8 cellular contexts compared by ENCODE assay signal in the genomic region with DNA sequence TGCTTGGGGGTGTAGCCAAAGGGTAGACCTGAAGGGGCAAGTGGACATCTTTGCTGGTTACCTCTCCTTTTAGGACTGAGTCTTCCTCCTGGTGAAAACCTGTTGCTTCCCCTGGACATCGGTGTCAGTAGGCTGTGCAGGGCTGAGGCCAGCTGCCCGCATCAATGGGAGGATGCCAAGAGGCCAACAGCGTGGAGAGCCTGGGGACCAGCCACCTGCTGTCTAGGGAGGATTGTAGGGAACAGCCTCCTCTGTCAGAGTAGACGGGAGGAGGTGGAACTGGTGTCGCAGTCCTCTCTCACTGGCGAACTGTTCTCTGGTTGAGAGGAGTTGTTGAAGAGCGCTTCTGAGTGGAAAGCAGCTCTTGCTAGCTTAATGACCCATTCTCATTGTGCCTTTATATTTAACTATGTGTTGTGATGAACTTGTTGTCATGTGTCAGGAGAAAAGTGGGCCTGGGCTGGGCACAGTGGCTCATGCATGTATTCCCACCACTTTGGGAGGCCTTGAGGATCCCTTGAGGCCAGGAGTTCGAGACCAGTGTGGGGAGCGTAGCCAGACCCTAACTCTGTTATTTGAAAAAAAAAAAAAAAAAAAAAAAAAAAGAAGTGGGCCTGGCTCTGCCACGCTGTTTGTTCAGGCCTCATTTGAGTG. TPM values are rescaled to one million over a fixed set of nuclear protein-coding genes. Genes with fewer than 3 reads are reported as not detected.
DNase-seq lines count a peak whose midpoint lies in the region; ATAC-seq and TF ChIP-seq lines count a peak whose summit lies in the region.
"Had no signal": no experiment of that assay in that cellular context is flagged by ENCODE, and none has a peak within 500 bp of the region (broad histone marks: within the 10 kb centered on the region; RNA-seq: fewer than 3 reads in every experiment).

No MANE protein-coding gene starts in this region.

- H3K27ac ChIP-seq in IMR-90 (ENCODE audit: insufficient read depth, low read length), result no peak overlapping the region
- no peak overlapping the region for H3K27ac ChIP-seq in iPS-20b (ENCODE audit: low read length)
- H3K27ac ChIP-seq in smooth muscle cell (ENCODE audit: low read depth), result no peak overlapping the region
- H3K27ac ChIP-seq in tibial nerve, result peak overlapping the region in 1 of 4 donors; percentile 95

- H3K9me3 Mint-ChIP-seq in Caco-2 (ENCODE audit: unreplicated experiment), result no peaks in the 10 kb centered on the region

- H4K91ac ChIP-seq in IMR-90 (ENCODE audit: insufficient read depth, low read depth, low read length), result no peak overlapping the region

- no peak overlapping the region for H3K56ac ChIP-seq in IMR-90 (ENCODE audit: extremely low read depth, insufficient read depth, low read length)

- ATAC-seq in IMR-90 (ENCODE audit: low read depth) (no peak), HG03039 (IDR thresholded peaks at IDR 0.05; ENCODE audit: unreplicated experiment) (no peak)

- no peak overlapping the region; the same call in 1 of the 2 replicates for H2AK5ac ChIP-seq in IMR-90 (ENCODE audit: low read depth, low read length)

- no peak overlapping the region for H4K5ac ChIP-seq in IMR-90 (ENCODE audit: low read depth, low read length)

- no peak overlapping the region for H3K4me3 Mint-ChIP-seq in Caco-2 (ENCODE audit: unreplicated experiment)

- dilution Hi-C loops in IMR-90 (cut with HindIII; ENCODE audit: low sequenced_read_pairs, unreplicated experiment), result loop anchor here (10.0 kb wide), 1 partner anchor 69 kb away; no protein-coding TSS in a partner anchor

- no peaks in the 10 kb centered on the region for H3K27me3 ChIP-seq in IMR-90 (ENCODE audit: control insufficient read depth, insufficient read depth, low read length)
- H3K27me3 ChIP-seq in iPS-20b (ENCODE audit: insufficient read depth, low read length), result peaks cover 15% of the 10 kb centered on the region
- no peaks in the 10 kb centered on the region for H3K27me3 ChIP-seq in smooth muscle cell (ENCODE audit: low read depth)
- H3K27me3 ChIP-seq in tibial nerve, result no peaks in the 10 kb centered on the region
- no peaks in the 10 kb centered on the region for H3K27me3 ChIP-seq in Caco-2 (replicated peaks; ENCODE audit: control insufficient read depth, insufficient read depth, low read length)

- H3K27me3 Mint-ChIP-seq in Caco-2 (ENCODE audit: insufficient read depth, unreplicated experiment), result no peaks in the 10 kb centered on the region

- H3K4me2 ChIP-seq in IMR-90 (ENCODE audit: low read depth, low read length), result peak overlapping the region; percentile 95
- peak overlapping the region; percentile 97 for H3K4me2 ChIP-seq in smooth muscle cell

- POLR2A ChIA-PET in IMR-90 (lab: Charles Lee; ENCODE audit: unreplicated experiment) (no interaction called here), Caco-2 (lab: Charles Lee) (interaction anchor here (0.6 kb wide), 1 partner anchor 73 kb away, joined by 5 read pairs; no protein-coding TSS in a partner anchor)

- peaks cover 26% of the 10 kb centered on the region for H3K36me3 Mint-ChIP-seq in Caco-2 (ENCODE audit: insufficient read depth, unreplicated experiment)

- H4K8ac ChIP-seq in IMR-90 (ENCODE audit: low read depth in 2 of 2, low read length in 2 of 2), result no peak overlapping the region

- TF ChIP-seq CTCF in IMR-90 (conservative IDR thresholded peaks at IDR 0.05; ENCODE audit: low read depth, low read length) (no peak), WI38 (IDR thresholded peaks at IDR 0.05; ENCODE audit: low read depth, low read length) (no peak), smooth muscle cell (IDR thresholded peaks at IDR 0.05; ENCODE audit: borderline replicate concordance, insufficient read depth, poor library complexity, severe bottlenecking) (no peak), tibial nerve (IDR thresholded peaks at IDR 0.05) (no peak), Caco-2 (IDR thresholded peaks at IDR 0.05; ENCODE audit: insufficient read depth in 1 of 2, low read depth in 1 of 2, low read length in 1 of 2, severe bottlenecking in 1 of 2, unreplicated experiment in 1 of 2) (no peak)

- H3K9me3 ChIP-seq in IMR-90 (ENCODE audit: control insufficient read depth, insufficient read depth, low read length) (no peaks in the 10 kb centered on the region), iPS-20b (ENCODE audit: insufficient read depth, low read depth, low read length) (no peaks in the 10 kb centered on the region), smooth muscle cell (replicated peaks; ENCODE audit: low read depth) (no peaks in the 10 kb centered on the region), tibial nerve (no peaks in the 10 kb centered on the region), Caco-2 (no peaks in the 10 kb centered on the region)

- TF ChIP-seq RAD21 in IMR-90 (IDR thresholded peaks at IDR 0.05; ENCODE audit: low read length), result no peak

- H2AFZ ChIP-seq in IMR-90 (replicated peaks; ENCODE audit: low read length, poor library complexity), result no peak overlapping the region
- H2AFZ ChIP-seq in smooth muscle cell (ENCODE audit: low read depth), result no peak overlapping the region

- DNase-seq in IMR-90 (no peak), smooth muscle cell (lab: John Stamatoyannopoulos, UW; ENCODE audit: unreplicated experiment) (no peak), tibial nerve (ENCODE audit: low spot score in 2 of 2) (no peak), Caco-2 (no peak)
- DNase-seq: activated CD8-positive, alpha-beta memory T cell treated with anti-CD3 and anti-CD28 coated beads, Interleukin-2, amount 50 U/mL, for 4 hours had no signal

- peak overlapping the region; percentile 26 for H3K23ac ChIP-seq in IMR-90 (ENCODE audit: low read depth, low read length)

- H3K4me1 ChIP-seq in IMR-90 (ENCODE audit: control insufficient read depth, insufficient read depth, low read length) (peaks cover 11% of the 10 kb centered on the region), iPS-20b (ENCODE audit: insufficient read depth, low read length) (peaks cover 5% of the 10 kb centered on the region), smooth muscle cell (ENCODE audit: low read depth) (peaks cover 15% of the 10 kb centered on the region), tibial nerve (peaks cover 0 to 65% (median 34%) of the 10 kb centered on the region in 4 donors), Caco-2 (no peaks in the 10 kb centered on the region)

- H3K9ac ChIP-seq in IMR-90 (ENCODE audit: low read depth, low read length) (0 out of 2 replicates have a peak overlapping the region, but pooled peaks have one; percentile 83), iPS-20b (ENCODE audit: low read depth, low read length) (no peak overlapping the region), smooth muscle cell (ENCODE audit: low read depth) (no peak overlapping the region)

- no peak overlapping the region for H3K14ac ChIP-seq in IMR-90 (replicated peaks; ENCODE audit: low read depth, low read length)

- peaks cover 14% of the 10 kb centered on the region for H3K9me1 ChIP-seq in IMR-90 (ENCODE audit: insufficient read depth, low read length)

- H4K20me1 ChIP-seq in IMR-90 (ENCODE audit: insufficient read depth, low read length) (peaks cover 47% of the 10 kb centered on the region), smooth muscle cell (ENCODE audit: low read depth) (peaks cover 62% of the 10 kb centered on the region)

- H2BK20ac ChIP-seq in IMR-90 (ENCODE audit: low read depth, low read length), result no peak overlapping the region

- peaks cover 5% of the 10 kb centered on the region for H3F3A ChIP-seq in smooth muscle cell (ENCODE audit: low read depth)

- H3K4me3 ChIP-seq in IMR-90 (ENCODE audit: insufficient read depth, low read depth, low read length), result peak overlapping the region; percentile 96
- H3K4me3 ChIP-seq in WI38 (ENCODE audit: low read depth, low read length), result peak overlapping the region; percentile 79
- H3K4me3 ChIP-seq in iPS-20b (ENCODE audit: low read length), result peak overlapping the region; percentile 87
- H3K4me3 ChIP-seq in smooth muscle cell, result peak overlapping the region; percentile 83
- H3K4me3 ChIP-seq in tibial nerve, result peak overlapping the region in 1 of 4 donors; percentile 100
- no peak overlapping the region for H3K4me3 ChIP-seq in Caco-2 (ENCODE audit: low read depth, low read length)

- TF ChIP-seq EP300 in tibial nerve (IDR thresholded peaks at IDR 0.05), result no peak

- intact Hi-C loops in IMR-90 (cut with micrococcal nuclease), result loop anchor here (5.0 kb wide), 1 partner anchor 37 kb away; no protein-coding TSS in a partner anchor
- intact Hi-C loops in Caco-2 (cut with micrococcal nuclease; ENCODE audit: unreplicated experiment), result no loop called here

- in situ Hi-C loops in IMR-90 (cut with MboI; ENCODE audit: low sequenced_read_pairs), result no loop called here

- no peak overlapping the region for H2AK9ac ChIP-seq in IMR-90 (replicated peaks; ENCODE audit: low read depth, low read length, poor library complexity)

- BruUV-seq in IMR-90 (replicated peaks; lab: Mats Ljungman, UMichigan), result no TSS peak
- no TSS peak for BruUV-seq in Caco-2 (replicated peaks; lab: Mats Ljungman, UMichigan)

- peaks cover 9% of the 10 kb centered on the region for H3K36me3 ChIP-seq in IMR-90 (ENCODE audit: control insufficient read depth, insufficient read depth, low read length)
- H3K36me3 ChIP-seq in iPS-20b (ENCODE audit: insufficient read depth, low read depth, low read length), result peaks cover 19% of the 10 kb centered on the region
- H3K36me3 ChIP-seq in smooth muscle cell (ENCODE audit: low read depth), result peaks cover 7% of the 10 kb centered on the region
- peaks cover 0 to 22% (median 0%) of the 10 kb centered on the region in 3 donors for H3K36me3 ChIP-seq in tibial nerve
- no peaks in the 10 kb centered on the region for H3K36me3 ChIP-seq in Caco-2 (ENCODE audit: control insufficient read depth, insufficient read depth, low read length)

- H2BK120ac ChIP-seq in IMR-90 (ENCODE audit: low read depth, low read length), result no peak overlapping the region

- peaks cover 70% of the 10 kb centered on the region for H3K79me2 ChIP-seq in smooth muscle cell (ENCODE audit: low read depth)

- CTCF ChIA-PET in IMR-90 (lab: Yijun Ruan, JAX) (interaction anchor here (0.8 to 2.4 kb wide), 3 partner anchors 11 to 78 kb away, joined by 3 to 16 read pairs (median 4); no protein-coding TSS in a partner anchor), Caco-2 (lab: Charles Lee) (interaction anchor here (0.6 to 4.0 kb wide), 4 partner anchors 15 to 91 kb away, joined by 6 to 122 read pairs (median 8); no protein-coding TSS in a partner anchor)

- TF ChIP-seq POLR2A in IMR-90 (IDR thresholded peaks at IDR 0.05; ENCODE audit: low read depth, low read length), result no peak
- no peak for TF ChIP-seq POLR2A in tibial nerve (IDR thresholded peaks at IDR 0.05)

- H3K4ac ChIP-seq in IMR-90 (ENCODE audit: low read depth, low read length), result no peak overlapping the region; the same call in 1 of the 2 replicates

- H3K79me1 ChIP-seq in IMR-90 (ENCODE audit: low read depth in 1 of 2, low read length in 2 of 2), result peaks cover 15 to 66% of the 10 kb centered on the region in 2 experiments

- H3K18ac ChIP-seq in IMR-90 (ENCODE audit: low read depth, low read length), result no peak overlapping the region

- 65% methylated on average over 2 of the region's 10 CpGs; no CpG with 5 or more reads in 1 of the 2 experiments for WGBS in IMR-90 (ENCODE audit: extremely low coverage in 2 of 2, insufficient read length in 1 of 2), 2 experiments
- WGBS in smooth muscle cell (ENCODE audit: low lambda C conversion rate), result 94% methylated on average over 10 of the region's 10 CpGs
- 40 to 44% methylated on average over 10 of the region's 10 CpGs for WGBS in tibial nerve, 2 donors

- H3K27ac Mint-ChIP-seq in Caco-2 (ENCODE audit: unreplicated experiment), result no peak overlapping the region

- no peaks in the 10 kb centered on the region for H3K4me1 Mint-ChIP-seq in Caco-2 (ENCODE audit: low read depth, unreplicated experiment)

- H2BK15ac ChIP-seq in IMR-90 (ENCODE audit: low read depth, low read length), result no peak overlapping the region

- no peak overlapping the region for H2BK5ac ChIP-seq in IMR-90 (ENCODE audit: low read depth, low read length, poor library complexity, severe bottlenecking)

RNA-seq across cellular contexts. Expression of a gene that starts 1.8 kb away (rescaled TPM):
- total RNA-seq in IMR-90 (2012; rRNA removed) (2.2 TPM in 2 replicates), smooth muscle cell (8.5 and 8.9 TPM in 2 replicates), tibial nerve (10 to 100 TPM in 3 of 4 donors, 1 to 10 TPM in 1; 9.8 to 17.1 (median 14.2) TPM), Caco-2 (2022) (10.6 and 11.4 TPM in 2 replicates)
- polyA plus RNA-seq in IMR-90 (2012; rRNA removed) (10.0 and 11.0 TPM in 2 replicates), smooth muscle cell (17.2 and 17.3 TPM in 2 replicates)
- 6.7 and 10.8 TPM in 2 replicates for polyA plus RNA-seq in IMR-90 (2012; cell fraction: cytosol; rRNA removed)
- 15.7 and 18.1 TPM in 2 replicates for polyA plus RNA-seq in IMR-90 (2012; cell fraction: nucleus; rRNA removed; ENCODE audit: low replicate concordance)

RNA-seq across cellular contexts. Expression of a gene that starts 3.1 kb away (rescaled TPM):
- total RNA-seq in IMR-90 (2012; rRNA removed) (126 and 157 TPM in 2 replicates), smooth muscle cell (144 and 146 TPM in 2 replicates), tibial nerve (100 to 1,000 TPM in 2 of 4 donors, 10 to 100 TPM in 2; 85.5 to 114 (median 105) TPM), Caco-2 (2022) (65.9 and 69.7 TPM in 2 replicates)
- polyA plus RNA-seq in IMR-90 (2012; rRNA removed) (142 and 155 TPM in 2 replicates), smooth muscle cell (115 and 149 TPM in 2 replicates)
- polyA plus RNA-seq in IMR-90 (2012; cell fraction: cytosol; rRNA removed), result 97.3 and 131 TPM in 2 replicates
- polyA plus RNA-seq in IMR-90 (2012; cell fraction: nucleus; rRNA removed; ENCODE audit: low replicate concordance), result 83.9 and 84.0 TPM in 2 replicates

RNA-seq across cellular contexts. Expression of a gene that starts 54.2 kb away (rescaled TPM):
- total RNA-seq in IMR-90 (2012; rRNA removed) (not detected in 2 replicates), smooth muscle cell (0.09 TPM in 1 of 2 replicates, not detected in the other), tibial nerve (1 to 10 TPM in 1 of 4 donors, not detected in 3; 1.4 TPM), Caco-2 (2022) (0.82 and 0.86 TPM in 2 replicates)
- polyA plus RNA-seq in IMR-90 (2012; rRNA removed) (not detected in 2 replicates), smooth muscle cell (0.62 and 0.80 TPM in 2 replicates)
- polyA plus RNA-seq in IMR-90 (2012; cell fraction: cytosol; rRNA removed), result 0.04 TPM in 1 of 2 replicates, not detected in the other
- polyA plus RNA-seq in IMR-90 (2012; cell fraction: nucleus; rRNA removed; ENCODE audit: low replicate concordance), result not detected in 2 replicates
